1 cellular context compared by ENCODE assay signal in the genomic region with DNA sequence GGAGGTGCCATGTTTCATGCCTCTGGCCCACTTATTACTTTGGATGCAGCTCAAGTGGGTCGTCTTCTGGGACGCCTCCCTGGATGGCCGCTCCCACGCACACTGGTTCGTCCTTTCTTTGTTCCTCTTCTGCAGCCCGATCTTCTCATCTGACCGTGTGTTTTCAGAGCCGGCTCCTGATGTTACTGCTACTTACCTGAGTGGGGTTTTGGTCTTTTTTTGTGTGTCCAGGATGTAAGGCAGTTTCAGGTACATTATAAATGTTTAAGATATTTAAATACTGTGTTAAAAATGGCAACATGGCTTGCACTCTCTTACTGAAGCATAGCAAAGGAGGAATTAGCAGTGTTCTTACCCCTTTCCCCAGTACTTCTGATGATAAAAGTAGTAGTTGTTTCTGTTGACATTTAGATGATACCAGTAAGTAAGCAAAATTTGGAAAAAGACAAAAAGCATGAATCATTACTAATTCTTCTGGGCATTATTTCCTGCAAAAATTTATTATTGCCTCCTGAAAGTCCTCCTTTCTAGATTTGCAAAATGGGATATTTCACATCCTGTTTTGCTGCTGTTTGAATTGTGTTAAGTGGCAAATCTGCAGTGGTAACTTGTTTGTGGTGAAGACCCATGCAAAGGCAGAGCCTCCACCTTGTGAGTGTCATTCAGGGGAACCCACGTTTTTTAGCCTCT.
TF ChIP-seq lines count a peak whose summit lies in the region.

No MANE protein-coding gene starts in this region.

TF ChIP-seq in GM12878, 131 proteins besides CTCF, POLR2A, EP300 and RAD21 (continued from another document):
- 0 out of 2 replicates have a peak, but pooled peaks have one; percentile 27 for TF ChIP-seq MTA2 (IDR thresholded peaks at IDR 0.05; ENCODE audit: low read depth)
- TF ChIP-seq RUNX3 (IDR thresholded peaks at IDR 0.05; ENCODE audit: low read length) = peak; percentile 84
- TF ChIP-seq TARDBP (IDR thresholded peaks at IDR 0.05; ENCODE audit: borderline replicate concordance) = no peak
